14 cellular contexts compared by ENCODE assay signal in genomic region chr2:14199040-14199439, GRCh38.
"Had no signal": no experiment of that assay in that cellular context is flagged by ENCODE, and none has a peak within 500 bp of the region (broad histone marks: within the 10 kb centered on the region; RNA-seq: fewer than 3 reads in every experiment).

No MANE protein-coding gene starts in this region.

- ATAC-seq: activated naive CD8-positive, alpha-beta T cell treated with anti-CD3 and anti-CD28 coated beads, Interleukin-2, amount 50 U/mL, for 24 hours; left colon; right lobe of liver; stimulated activated naive CD8-positive, alpha-beta T cell treated with anti-CD3 and anti-CD28 coated beads, Interleukin-15, amount 100 ng/mL, for 72 hours had no signal

- H3K36me3 ChIP-seq: esophagus muscularis mucosa, prostate gland, right lobe of liver, upper lobe of left lung had no signal

- H3K4me1 ChIP-seq: esophagus muscularis mucosa, prostate gland, right lobe of liver, upper lobe of left lung had no signal

- H3K9me3 ChIP-seq: esophagus muscularis mucosa, prostate gland, right lobe of liver had no signal

- H3K4me3 ChIP-seq: esophagus muscularis mucosa, prostate gland, right lobe of liver, SK-N-MC, upper lobe of left lung had no signal

- H3K27ac ChIP-seq: esophagus muscularis mucosa, prostate gland, right lobe of liver, SK-N-MC, upper lobe of left lung had no signal

- DNase-seq: activated CD4-positive, alpha-beta T cell treated with anti-CD3 and anti-CD28 coated beads, Interleukin-2, amount 50 U/mL, for 4 hours; activated CD4-positive, CD25-positive, alpha-beta regulatory T cell treated with anti-CD3 and anti-CD28 coated beads, Interleukin-2, amount 50 U/mL, for 72 hours; activated naive CD4-positive, alpha-beta T cell treated with anti-CD3 and anti-CD28 coated beads for 36 hours; activated naive CD8-positive, alpha-beta T cell treated with anti-CD3 and anti-CD28 coated beads, Interleukin-2, amount 50 U/mL, for 24 hours; aorta; glutamatergic neuron; left colon; nucleus accumbens; right lobe of liver; stimulated activated naive CD8-positive, alpha-beta T cell treated with anti-CD3 and anti-CD28 coated beads, Interleukin-15, amount 100 ng/mL, for 72 hours; upper lobe of left lung had no signal

- H3K27me3 ChIP-seq: esophagus muscularis mucosa, right lobe of liver, upper lobe of left lung had no signal
